In the genomic region with DNA sequence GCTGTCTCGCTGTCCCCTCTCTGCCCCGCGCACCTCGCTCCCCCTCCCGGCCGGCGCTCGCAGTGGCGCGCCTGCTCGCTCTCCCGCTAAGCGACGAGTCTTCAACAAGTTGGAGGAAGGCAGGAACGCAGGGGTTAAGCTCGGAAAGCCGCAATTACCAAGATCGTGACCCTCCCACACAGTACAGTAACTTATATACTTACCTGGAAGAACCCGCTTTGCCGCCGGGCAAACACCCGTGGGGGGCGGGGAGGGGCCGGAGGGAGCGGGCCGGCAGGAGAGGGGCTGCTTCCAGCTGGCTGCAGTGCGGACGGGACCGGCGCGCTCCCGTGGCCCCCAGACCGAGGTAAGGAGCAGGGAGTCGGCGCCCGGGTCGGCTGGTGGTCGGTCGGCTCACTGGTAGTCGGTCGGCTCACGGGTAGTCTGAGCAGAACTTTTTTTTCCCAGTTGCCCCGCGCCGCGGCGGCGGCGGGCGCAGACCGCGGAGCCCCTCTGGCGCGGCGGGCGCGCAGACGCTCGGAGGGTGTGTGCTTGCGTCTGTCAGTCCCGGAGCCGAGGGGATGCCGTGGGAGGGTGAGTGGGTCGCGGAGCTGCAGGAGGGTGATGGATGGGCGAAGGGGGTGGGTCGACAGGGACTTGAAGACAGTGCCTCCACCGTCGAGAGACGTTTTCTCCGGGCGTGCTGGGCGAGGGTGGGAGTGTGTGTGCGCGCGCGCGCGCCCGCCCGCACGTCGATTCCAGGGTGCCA, we compare ENCODE assay signal across 8 cellular contexts.
A peak's percentile ranks its signal among the peaks of the same experiment; 100 is the strongest.
DNase-seq lines count a peak whose midpoint lies in the region; ATAC-seq and TF ChIP-seq lines count a peak whose summit lies in the region.

No MANE protein-coding gene starts in this region.

- H3K4me1 ChIP-seq in ectodermal cell (ENCODE audit: control insufficient read depth, insufficient read depth, low read length) = peaks cover 32% of the 10 kb centered on the region
- H3K4me1 ChIP-seq in muscle layer of duodenum (ENCODE audit: control insufficient read depth in 1 of 2, insufficient read depth in 2 of 2, low read length in 2 of 2) = peaks cover 5 to 70% of the 10 kb centered on the region in 2 donors

- ATAC-seq in GM18861 (IDR thresholded peaks at IDR 0.05; ENCODE audit: unreplicated experiment) (no peak), GM19463 (IDR thresholded peaks at IDR 0.05; ENCODE audit: unreplicated experiment) (no peak)

- H3K27me3 ChIP-seq in HL-60 (ENCODE audit: insufficient read depth, poor library complexity, severe bottlenecking) (peaks cover 91% of the 10 kb centered on the region), ectodermal cell (ENCODE audit: control insufficient read depth, insufficient read depth, low read length, poor library complexity, severe bottlenecking) (peaks cover 100% of the 10 kb centered on the region), muscle layer of duodenum (ENCODE audit: low read depth, low read length) (peaks cover 67% of the 10 kb centered on the region)

- TF ChIP-seq CTCF in GM12864 (IDR thresholded peaks at IDR 0.05; ENCODE audit: low read depth, low read length, missing control alignments) = peak; percentile 46
- TF ChIP-seq CTCF in HL-60 (IDR thresholded peaks at IDR 0.05; ENCODE audit: insufficient read depth, low read length) = no peak
- TF ChIP-seq CTCF in type B pancreatic cell (conservative IDR thresholded peaks at IDR 0.05) = peak; percentile 67

- H3K9me3 ChIP-seq in ectodermal cell (ENCODE audit: control insufficient read depth, low read length) = no peaks in the 10 kb centered on the region
- H3K9me3 ChIP-seq in muscle layer of duodenum (ENCODE audit: control insufficient read depth in 1 of 2, low read length in 2 of 2) = no peaks in the 10 kb centered on the region

- peak overlapping the region; percentile 69 for H3K4me3 Mint-ChIP-seq in T-helper 1 cell treated with Interleukin-12 subunit alpha and Interleukin-12 subunit beta and Interleukin-4 antibody, amounts not matched to agents 30 μg/mL and 1 μg/mL, for 36 hours
- H3K4me3 Mint-ChIP-seq in type B pancreatic cell = peak overlapping the region; percentile 89

- no peak overlapping the region for H3K27ac Mint-ChIP-seq in T-helper 1 cell treated with Interleukin-12 subunit alpha and Interleukin-12 subunit beta and Interleukin-4 antibody, amounts not matched to agents 30 μg/mL and 1 μg/mL, for 36 hours
- no peak overlapping the region for H3K27ac Mint-ChIP-seq in type B pancreatic cell

- H3K4me1 Mint-ChIP-seq in T-helper 1 cell treated with Interleukin-12 subunit alpha and Interleukin-12 subunit beta and Interleukin-4 antibody, amounts not matched to agents 30 μg/mL and 1 μg/mL, for 36 hours (ENCODE audit: low read depth) = peaks cover 16% of the 10 kb centered on the region
- peaks cover 28% of the 10 kb centered on the region for H3K4me1 Mint-ChIP-seq in type B pancreatic cell (ENCODE audit: unreplicated experiment)

- DNase-seq in GM12864 (ENCODE audit: low read depth) (no peak), HL-60 (ENCODE audit: low read depth in 1 of 2, low spot score in 1 of 2) (peak in 1 of 2 experiments; percentile 43), type B pancreatic cell (ENCODE audit: extremely low spot score, unreplicated experiment) (no peak)

- H3K36me3 ChIP-seq in ectodermal cell (ENCODE audit: control insufficient read depth, insufficient read depth, low read length) (no peaks in the 10 kb centered on the region), muscle layer of duodenum (ENCODE audit: control insufficient read depth in 1 of 2, insufficient read depth in 2 of 2, low read length in 2 of 2) (no peaks in the 10 kb centered on the region)

- peak overlapping the region; percentile 41 for H3K4me3 ChIP-seq in GM12864 (ENCODE audit: low read depth, low read length)
- peak overlapping the region; percentile 48 for H3K4me3 ChIP-seq in HL-60 (replicated peaks; ENCODE audit: insufficient read depth, low read length)
- H3K4me3 ChIP-seq in ectodermal cell (ENCODE audit: insufficient read depth, low read depth, low read length) = peak overlapping the region; percentile 52
- H3K4me3 ChIP-seq in muscle layer of duodenum (ENCODE audit: low read depth in 1 of 2, low read length in 2 of 2) = peak overlapping the region; percentile 37 to 88

- H3K9me3 Mint-ChIP-seq in T-helper 1 cell treated with Interleukin-12 subunit alpha and Interleukin-12 subunit beta and Interleukin-4 antibody, amounts not matched to agents 30 μg/mL and 1 μg/mL, for 36 hours = no peaks in the 10 kb centered on the region
- H3K9me3 Mint-ChIP-seq in type B pancreatic cell = no peaks in the 10 kb centered on the region

- peaks cover 96% of the 10 kb centered on the region for H3K27me3 Mint-ChIP-seq in T-helper 1 cell treated with Interleukin-12 subunit alpha and Interleukin-12 subunit beta and Interleukin-4 antibody, amounts not matched to agents 30 μg/mL and 1 μg/mL, for 36 hours (ENCODE audit: low read depth)
- H3K27me3 Mint-ChIP-seq in type B pancreatic cell = peaks cover 98% of the 10 kb centered on the region

- WGBS in ectodermal cell, 2 experiments = 0% methylated on average over 83 of the region's 83 CpGs

- no peaks in the 10 kb centered on the region for H3K36me3 Mint-ChIP-seq in T-helper 1 cell treated with Interleukin-12 subunit alpha and Interleukin-12 subunit beta and Interleukin-4 antibody, amounts not matched to agents 30 μg/mL and 1 μg/mL, for 36 hours (ENCODE audit: low read depth)
- no peaks in the 10 kb centered on the region for H3K36me3 Mint-ChIP-seq in type B pancreatic cell

- no peak overlapping the region for H3K27ac ChIP-seq in HL-60 (replicated peaks)
- no peak overlapping the region for H3K27ac ChIP-seq in ectodermal cell (ENCODE audit: insufficient read depth, low read depth, low read length, poor library complexity, severe bottlenecking)
- no peak overlapping the region for H3K27ac ChIP-seq in muscle layer of duodenum (ENCODE audit: low read length)
